In genomic region chr14:65446159-65446558, GRCh38 we compare ENCODE assay signal across 1 cellular context.
TF ChIP-seq lines count a peak whose summit lies in the region.

No MANE protein-coding gene starts in this region.

TF ChIP-seq in IMR-90, 13 proteins besides CTCF, POLR2A, EP300 and RAD21 (continued from another document):
- peak; percentile 53 for TF ChIP-seq CEBPB (IDR thresholded peaks at IDR 0.05; ENCODE audit: low read depth, low read length)
